Comparison of ENCODE assay signal across 8 cellular contexts in the genomic region with DNA sequence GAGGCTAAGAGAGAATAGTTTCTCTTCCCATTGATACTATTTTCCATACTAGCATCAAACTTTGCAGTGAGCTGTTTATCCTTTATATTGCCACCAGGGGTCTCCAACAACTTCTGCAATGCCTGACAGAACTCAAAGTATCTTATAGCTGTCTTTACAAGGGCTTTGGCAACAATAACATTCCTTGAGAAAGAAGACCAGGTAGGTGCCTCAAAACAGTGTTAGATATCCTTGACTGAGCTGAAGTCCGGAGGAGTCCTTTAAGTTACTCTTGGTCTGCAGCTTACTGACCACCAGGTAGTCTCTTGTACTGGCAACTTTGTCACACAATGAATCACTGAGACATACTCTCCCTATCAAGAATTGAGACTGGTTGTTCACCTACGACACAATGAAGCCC. TPM values are rescaled to one million over a fixed set of nuclear protein-coding genes. Genes with fewer than 3 reads are reported as not detected.
DNase-seq lines count a peak whose midpoint lies in the region; ATAC-seq and TF ChIP-seq lines count a peak whose summit lies in the region.

No MANE protein-coding gene starts in this region.

- no peaks in the 10 kb centered on the region for H3K9me3 Mint-ChIP-seq in activated T-cell treated with anti-CD3 and anti-CD28 coated beads, Interleukin-2, amount 50 U/mL, for 24 hours
- H3K9me3 Mint-ChIP-seq in effector memory CD8-positive, alpha-beta T cell = no peaks in the 10 kb centered on the region

- ATAC-seq in HG03521 (IDR thresholded peaks at IDR 0.05; ENCODE audit: unreplicated experiment) = peak; percentile 92
- peak; percentile 90 for ATAC-seq in effector memory CD8-positive, alpha-beta T cell (replicated peaks)

- no peak overlapping the region for H3K27ac Mint-ChIP-seq in activated T-cell treated with anti-CD3 and anti-CD28 coated beads, Interleukin-2, amount 50 U/mL, for 24 hours
- no peak overlapping the region for H3K27ac Mint-ChIP-seq in effector memory CD8-positive, alpha-beta T cell

- H3K27me3 Mint-ChIP-seq in activated T-cell treated with anti-CD3 and anti-CD28 coated beads, Interleukin-2, amount 50 U/mL, for 24 hours = no peaks in the 10 kb centered on the region
- H3K27me3 Mint-ChIP-seq in effector memory CD8-positive, alpha-beta T cell = no peaks in the 10 kb centered on the region

- peak; percentile 26 for TF ChIP-seq CTCF in GM20000 (IDR thresholded peaks at IDR 0.05; ENCODE audit: extremely low read depth, missing control alignments)

- DNase-seq in activated T-cell treated with anti-CD3 and anti-CD28 coated beads for 4 hours (peak; percentile 20), GM20000 (ENCODE audit: low spot score) (peak; percentile 76), SHP77 (lab: John Stamatoyannopoulos, UW) (peak; percentile 26 to 38), myocyte (ENCODE audit: low read depth) (peak; percentile 65), cerebellum (ENCODE audit: low spot score) (no peak)
- no peak for DNase-seq in activated T-cell treated with anti-CD3 and anti-CD28 coated beads, Interleukin-2, amount 50 U/mL, for 24 hours
- DNase-seq in effector memory CD8-positive, alpha-beta T cell = peak; percentile 27 to 42 (median 33)

- H3K4me1 Mint-ChIP-seq in activated T-cell treated with anti-CD3 and anti-CD28 coated beads, Interleukin-2, amount 50 U/mL, for 24 hours (ENCODE audit: low read depth) = peaks cover 6% of the 10 kb centered on the region
- H3K4me1 Mint-ChIP-seq in effector memory CD8-positive, alpha-beta T cell (ENCODE audit: low read depth in 2 of 2) = peaks cover 0 to 3% of the 10 kb centered on the region in 2 donors

- H3K4me3 Mint-ChIP-seq in activated T-cell treated with anti-CD3 and anti-CD28 coated beads, Interleukin-2, amount 50 U/mL, for 24 hours = no peak overlapping the region
- H3K4me3 Mint-ChIP-seq in effector memory CD8-positive, alpha-beta T cell = no peak overlapping the region

- H3K36me3 Mint-ChIP-seq in activated T-cell treated with anti-CD3 and anti-CD28 coated beads, Interleukin-2, amount 50 U/mL, for 24 hours (ENCODE audit: low read depth) = no peaks in the 10 kb centered on the region
- H3K36me3 Mint-ChIP-seq in effector memory CD8-positive, alpha-beta T cell (ENCODE audit: insufficient read depth) = no peaks in the 10 kb centered on the region

RNA-seq across cellular contexts. Expression of a gene that starts 30.0 kb away (rescaled TPM):
- total RNA-seq in myocyte = 0.99 and 1.2 TPM in 2 replicates
- 5.9 TPM for polyA plus RNA-seq in myocyte (2012)
- total RNA-seq in cerebellum = 31.7 TPM

Comparison
In these comparisons a context has a peak if more than half of its experiments do, and no peak if none do; other contexts are left out.
1. DNase-seq: peak in activated T-cell treated with anti-CD3 and anti-CD28 coated beads for 4 hours (single experiment), GM20000 (single experiment), SHP77 (2 of 2), effector memory CD8-positive, alpha-beta T cell (3 of 3) and myocyte (single experiment); none in activated T-cell treated with anti-CD3 and anti-CD28 coated beads, Interleukin-2, amount 50 U/mL, for 24 hours (single experiment) and cerebellum (single experiment).
2. RNA of a gene that starts 30.0 kb away (total RNA-seq): 31.7 TPM in cerebellum (single experiment); 0.99 to 1.2 TPM in myocyte; every median in the first group is over 10 times any median in the second.